ENCODE assay signal across 9 cellular contexts in the genomic region with DNA sequence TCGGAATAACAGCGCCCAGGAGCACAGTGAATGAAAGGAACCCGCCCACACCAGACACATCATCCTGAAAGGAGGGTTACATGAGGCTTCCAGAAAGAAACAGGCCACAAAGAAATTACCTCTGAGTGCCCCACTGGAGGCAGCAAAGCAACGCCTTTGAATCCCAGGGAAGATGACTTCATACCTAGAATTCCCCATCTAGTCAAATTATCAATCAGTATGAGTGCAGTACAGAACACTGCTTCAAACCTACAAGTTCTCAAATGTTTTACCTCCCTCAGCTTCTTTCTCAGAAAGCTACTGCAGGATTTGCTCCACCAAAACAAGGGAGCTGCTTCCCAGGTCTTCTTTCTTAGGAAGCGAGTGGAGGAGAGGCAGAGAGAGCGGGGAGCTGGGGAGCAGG.
DNase-seq lines count a peak whose midpoint lies in the region; ATAC-seq and TF ChIP-seq lines count a peak whose summit lies in the region.
"Had no signal": no experiment of that assay in that cellular context is flagged by ENCODE, and none has a peak within 500 bp of the region (broad histone marks: within the 10 kb centered on the region; RNA-seq: fewer than 3 reads in every experiment).

No MANE protein-coding gene starts in this region.

- H3K27ac Mint-ChIP-seq in activated CD8-positive, alpha-beta memory T cell treated with anti-CD3 and anti-CD28 coated beads, Interleukin-2, amount 10 ng/mL, durations not matched to agents 7 days and 5 days, result peak overlapping the region; percentile 94

- TF ChIP-seq POLR2A in gastrocnemius medialis (IDR thresholded peaks at IDR 0.05), result no peak

- intact Hi-C loops in gastrocnemius medialis (cut with DNase I; ENCODE audit: low total_unique reads), result loop anchor here (5.0 kb wide), 1 partner anchor 137 kb away; no protein-coding TSS in a partner anchor

- H3K27ac ChIP-seq in gastrocnemius medialis, result peak overlapping the region in 1 of 4 donors; percentile 68
- H3K27ac ChIP-seq: C4-2B had no signal

- H3K4me1 Mint-ChIP-seq in activated CD8-positive, alpha-beta memory T cell treated with anti-CD3 and anti-CD28 coated beads, Interleukin-2, amount 10 ng/mL, durations not matched to agents 7 days and 5 days, result peaks cover 99% of the 10 kb centered on the region

- H3K4me3 ChIP-seq in HAP-1 (no peak overlapping the region), gastrocnemius medialis (no peak overlapping the region)

- H3K4me1 ChIP-seq in HAP-1, result no peaks in the 10 kb centered on the region
- H3K4me1 ChIP-seq in gastrocnemius medialis, result peaks cover 48 to 67% of the 10 kb centered on the region in 2 donors

- ATAC-seq in activated CD8-positive, alpha-beta memory T cell treated with anti-CD3 and anti-CD28 coated beads, Interleukin-2, amount 10 ng/mL, durations not matched to agents 7 days and 5 days, result peak; percentile 57
- peak; percentile 47 for ATAC-seq in HG03558 (IDR thresholded peaks at IDR 0.05; ENCODE audit: extremely low read depth, unreplicated experiment)
- ATAC-seq in gastrocnemius medialis, result no peak

- no peaks in the 10 kb centered on the region for H3K9me3 Mint-ChIP-seq in activated CD8-positive, alpha-beta memory T cell treated with anti-CD3 and anti-CD28 coated beads, Interleukin-2, amount 10 ng/mL, durations not matched to agents 7 days and 5 days (ENCODE audit: low read depth)

- H3K36me3 ChIP-seq in HAP-1 (replicated peaks), result no peaks in the 10 kb centered on the region
- H3K36me3 ChIP-seq in gastrocnemius medialis, result no peaks in the 10 kb centered on the region

- H3K4me3 Mint-ChIP-seq in activated CD8-positive, alpha-beta memory T cell treated with anti-CD3 and anti-CD28 coated beads, Interleukin-2, amount 10 ng/mL, durations not matched to agents 7 days and 5 days, result peak overlapping the region; percentile 64

- peaks cover 84% of the 10 kb centered on the region for H3K36me3 Mint-ChIP-seq in activated CD8-positive, alpha-beta memory T cell treated with anti-CD3 and anti-CD28 coated beads, Interleukin-2, amount 10 ng/mL, durations not matched to agents 7 days and 5 days

- CTCF ChIA-PET in activated CD8-positive, alpha-beta memory T cell treated with anti-CD3 and anti-CD28 coated beads, Interleukin-2, amount 10 ng/mL, durations not matched to agents 7 days and 5 days (lab: Charles Lee), result interaction anchor here (0.9 to 2.5 kb wide), 10 partner anchors 8 to 139 kb away, joined by 3 to 17 read pairs (median 3); no protein-coding TSS in a partner anchor

- no peaks in the 10 kb centered on the region for H3K9me3 ChIP-seq in HAP-1
- H3K9me3 ChIP-seq in gastrocnemius medialis, result no peaks in the 10 kb centered on the region

- no peak for TF ChIP-seq CTCF in gastrocnemius medialis (IDR thresholded peaks at IDR 0.05 in 4 of 5, conservative IDR thresholded peaks at IDR 0.05 in 1 of 5)

- DNase-seq in activated CD8-positive, alpha-beta memory T cell treated with anti-CD3 and anti-CD28 coated beads, Interleukin-2, amount 10 ng/mL, durations not matched to agents 7 days and 5 days, result peak; percentile 70
- no peak for DNase-seq in activated CD8-positive, alpha-beta memory T cell treated with anti-CD3 and anti-CD28 coated beads for 24 hours
- DNase-seq in activated naive CD4-positive, alpha-beta T cell treated with anti-CD3 and anti-CD28 coated beads, Interleukin-2, amount 50 U/mL, for 16 hours, result peak; percentile 71
- DNase-seq in stimulated activated CD4-positive, alpha-beta T cell treated with anti-CD3 and anti-CD28 coated beads, Interleukin-4, amount 100 ng/mL, for 1 hour, result peak; percentile 60
- no peak for DNase-seq in HAP-1 (ENCODE audit: low spot score in 2 of 2)
- DNase-seq in gastrocnemius medialis, result no peak
- no peak for DNase-seq in NCI-H1694 treated with DMSO at 0.1 percent for 48 hours (lab: John Stamatoyannopoulos, UW)

- H3K27me3 ChIP-seq in HAP-1 (ENCODE audit: low read depth) (no peaks in the 10 kb centered on the region), gastrocnemius medialis (no peaks in the 10 kb centered on the region)

- in situ Hi-C loops in HAP-1 (cut with MboI; ENCODE audit: low sequenced_read_pairs), result no loop called here
- in situ Hi-C loops in gastrocnemius medialis (cut with MboI; ENCODE audit: low sequenced_read_pairs in 4 of 4), result loop anchor here in 1 of 4 donors (25.0 kb wide), 1 partner anchor 127 kb away; no protein-coding TSS in a partner anchor

- H3K27me3 Mint-ChIP-seq in activated CD8-positive, alpha-beta memory T cell treated with anti-CD3 and anti-CD28 coated beads, Interleukin-2, amount 10 ng/mL, durations not matched to agents 7 days and 5 days, result no peaks in the 10 kb centered on the region

Comparison
In these comparisons a context has a peak if more than half of its experiments do, and no peak if none do; other contexts are left out.
1. DNase-seq: peak in activated CD8-positive, alpha-beta memory T cell treated with anti-CD3 and anti-CD28 coated beads, Interleukin-2, amount 10 ng/mL, durations not matched to agents 7 days and 5 days (single experiment), activated naive CD4-positive, alpha-beta T cell treated with anti-CD3 and anti-CD28 coated beads, Interleukin-2, amount 50 U/mL, for 16 hours (single experiment) and stimulated activated CD4-positive, alpha-beta T cell treated with anti-CD3 and anti-CD28 coated beads, Interleukin-4, amount 100 ng/mL, for 1 hour (single experiment); none in activated CD8-positive, alpha-beta memory T cell treated with anti-CD3 and anti-CD28 coated beads for 24 hours (single experiment), HAP-1 (0 of 2), gastrocnemius medialis (0 of 2) and NCI-H1694 treated with DMSO at 0.1 percent for 48 hours (single experiment).
2. ATAC-seq: peak in activated CD8-positive, alpha-beta memory T cell treated with anti-CD3 and anti-CD28 coated beads, Interleukin-2, amount 10 ng/mL, durations not matched to agents 7 days and 5 days (single experiment) and HG03558 (single experiment); none in gastrocnemius medialis (0 of 2).